Comparison of ENCODE assay signal across 23 cellular contexts in genomic region chrX:9394212-9394611, GRCh38.
DNase-seq lines count a peak whose midpoint lies in the region; ATAC-seq, FAIRE-seq and TF ChIP-seq lines count a peak whose summit lies in the region.
"Had no signal": no experiment of that assay in that cellular context is flagged by ENCODE, and none has a peak within 500 bp of the region (broad histone marks: within the 10 kb centered on the region; RNA-seq: fewer than 3 reads in every experiment).

No MANE protein-coding gene starts in this region.

- H3K4me1 Mint-ChIP-seq in activated CD8-positive, alpha-beta T cell treated with anti-CD3 and anti-CD28 coated beads, Interleukin-2, amount 10 ng/mL, durations not matched to agents 7 days and 5 days (ENCODE audit: low read depth), result peaks cover 11% of the 10 kb centered on the region
- H3K4me1 Mint-ChIP-seq: CD4-positive, alpha-beta memory T cell had no signal

- H2BK12ac ChIP-seq in neuronal stem cell (ENCODE audit: low read length), result no peak overlapping the region

- H3K4ac ChIP-seq in neuronal stem cell (ENCODE audit: low read length), result no peak overlapping the region

- H3K79me1 ChIP-seq in neuronal stem cell (ENCODE audit: low read depth, low read length), result no peaks in the 10 kb centered on the region

- H2BK15ac ChIP-seq in neuronal stem cell (ENCODE audit: low read length), result no peak overlapping the region

- ATAC-seq in activated CD8-positive, alpha-beta T cell treated with anti-CD3 and anti-CD28 coated beads, Interleukin-2, amount 10 ng/mL, durations not matched to agents 7 days and 5 days, result no peak
- ATAC-seq in HG03432 (IDR thresholded peaks at IDR 0.05; ENCODE audit: unreplicated experiment), result no peak
- ATAC-seq: A549 had no signal

- TF ChIP-seq POLR2A in endothelial cell of umbilical vein (IDR thresholded peaks at IDR 0.05; ENCODE audit: low read depth, low read length), result no peak

- no peak overlapping the region for H4K91ac ChIP-seq in neuronal stem cell (ENCODE audit: low read depth, low read length, poor library complexity)

- H3K18ac ChIP-seq in neuronal stem cell (ENCODE audit: low read length), result peak overlapping the region; percentile 48

- POLR2A ChIA-PET in endothelial cell of umbilical vein (lab: Charles Lee), result no interaction called here
- POLR2A ChIA-PET in activated CD8-positive, alpha-beta T cell treated with anti-CD3 and anti-CD28 coated beads, Interleukin-2, amount 10 ng/mL, durations not matched to agents 7 days and 5 days (lab: Charles Lee), result no interaction called here

- no peak overlapping the region for H3K4me3 Mint-ChIP-seq in activated CD8-positive, alpha-beta T cell treated with anti-CD3 and anti-CD28 coated beads, Interleukin-2, amount 10 ng/mL, durations not matched to agents 7 days and 5 days
- H3K4me3 Mint-ChIP-seq: CD4-positive, alpha-beta memory T cell; HFFc6 had no signal

- H3K23ac ChIP-seq in neuronal stem cell (ENCODE audit: low read depth, low read length, poor library complexity), result no peak overlapping the region

- peak; percentile 2 for DNase-seq in NCI-H69 (lab: John Stamatoyannopoulos, UW)
- no peak for DNase-seq in SK-N-MC (ENCODE audit: low read depth, low spot score)
- no peak for DNase-seq in endothelial cell of umbilical vein (ENCODE audit: low read depth, low spot score)
- DNase-seq in neuronal stem cell (ENCODE audit: low spot score), result no peak
- DNase-seq in amniotic stem cell (lab: John Stamatoyannopoulos, UW), result no peak
- no peak for DNase-seq in DMS53 treated with DMSO at 0.1 percent for 48 hours (lab: John Stamatoyannopoulos, UW; ENCODE audit: unreplicated experiment)
- no peak for DNase-seq in activated CD8-positive, alpha-beta T cell treated with anti-CD3 and anti-CD28 coated beads, Interleukin-2, amount 10 ng/mL, durations not matched to agents 7 days and 5 days
- DNase-seq: 8988T, ACHN, C1 segment of cervical spinal cord, Calu3, COR-L47, DMS53, DND-41, GOT3, HFFc6 had no signal

- H3K79me2 ChIP-seq in endothelial cell of umbilical vein (ENCODE audit: control insufficient read depth, insufficient read depth, low read length), result no peaks in the 10 kb centered on the region

- no peak overlapping the region for H3K4me2 ChIP-seq in endothelial cell of umbilical vein (ENCODE audit: insufficient read depth, low read length)
- no peak overlapping the region for H3K4me2 ChIP-seq in neuronal stem cell (ENCODE audit: insufficient read depth, low read length, poor library complexity, severe bottlenecking)
- H3K4me2 ChIP-seq: A549 had no signal

- no peak overlapping the region for H2AK5ac ChIP-seq in neuronal stem cell (ENCODE audit: low read depth, low read length)

- H3K4me1 ChIP-seq in endothelial cell of umbilical vein (ENCODE audit: control insufficient read depth, extremely low read depth, insufficient read depth, low read length), result no peaks in the 10 kb centered on the region
- H3K4me1 ChIP-seq in neuronal stem cell (ENCODE audit: control insufficient read depth in 2 of 2, insufficient read depth in 1 of 2, low read depth in 1 of 2, low read length in 2 of 2), result peaks cover 0 to 1% of the 10 kb centered on the region in 2 donors
- H3K4me1 ChIP-seq: HAP-1 had no signal

- no peaks in the 10 kb centered on the region for H3K27me3 Mint-ChIP-seq in activated CD8-positive, alpha-beta T cell treated with anti-CD3 and anti-CD28 coated beads, Interleukin-2, amount 10 ng/mL, durations not matched to agents 7 days and 5 days (ENCODE audit: low read depth)
- H3K27me3 Mint-ChIP-seq: CD4-positive, alpha-beta memory T cell had no signal

- H3K4me3 ChIP-seq in SK-N-MC (peak overlapping the region; percentile 12; the same call in 1 of the 2 replicates), endothelial cell of umbilical vein (replicated peaks in 1 of 3; ENCODE audit: insufficient read depth in 1 of 3, low read depth in 1 of 3, low read length in 3 of 3) (no peak overlapping the region), neuronal stem cell (ENCODE audit: low read length in 2 of 2) (no peak overlapping the region)
- H3K4me3 ChIP-seq: A549, HAP-1 had no signal

- peak; percentile 8 for FAIRE-seq in endothelial cell of umbilical vein (lab: Jason Lieb, UNC)
- FAIRE-seq: A549, G401.6, GM12892, H54 had no signal

- intact Hi-C loops in endothelial cell of umbilical vein (cut with micrococcal nuclease), result no loop called here

- H3K27ac ChIP-seq in SK-N-MC, result no peak overlapping the region
- no peak overlapping the region for H3K27ac ChIP-seq in endothelial cell of umbilical vein (ENCODE audit: insufficient read depth, low read depth, low read length)
- no peak overlapping the region for H3K27ac ChIP-seq in neuronal stem cell (replicated peaks; ENCODE audit: low read length)
- H3K27ac ChIP-seq: A549 had no signal

- no peak overlapping the region for H2BK120ac ChIP-seq in neuronal stem cell (ENCODE audit: low read depth, low read length)

- no peaks in the 10 kb centered on the region for H3K9me3 ChIP-seq in SK-N-MC (ENCODE audit: low read depth, low read length)
- H3K9me3 ChIP-seq in endothelial cell of umbilical vein (replicated peaks; ENCODE audit: control insufficient read depth, insufficient read depth, low read length), result no peaks in the 10 kb centered on the region
- no peaks in the 10 kb centered on the region for H3K9me3 ChIP-seq in neuronal stem cell (replicated peaks in 1 of 2; ENCODE audit: control insufficient read depth in 2 of 2, insufficient read depth in 1 of 2, low read depth in 1 of 2, low read length in 2 of 2)
- H3K9me3 ChIP-seq: A549, HAP-1 had no signal

- H2AFZ ChIP-seq in endothelial cell of umbilical vein (ENCODE audit: low read depth, low read length) (no peak overlapping the region), neuronal stem cell (ENCODE audit: low read length) (peak overlapping the region; percentile 7)

- H3K14ac ChIP-seq in neuronal stem cell (ENCODE audit: low read length), result no peak overlapping the region

- CTCF ChIA-PET in endothelial cell of umbilical vein (lab: Charles Lee), result no interaction called here
- CTCF ChIA-PET in activated CD8-positive, alpha-beta T cell treated with anti-CD3 and anti-CD28 coated beads, Interleukin-2, amount 10 ng/mL, durations not matched to agents 7 days and 5 days (lab: Charles Lee), result no interaction called here

- no peak overlapping the region for H2BK5ac ChIP-seq in neuronal stem cell (ENCODE audit: low read length)

- no TSS peak for BruUV-seq in endothelial cell of umbilical vein (replicated peaks; lab: Mats Ljungman, UMichigan)

- dilution Hi-C loops in endothelial cell of umbilical vein (cut with MboI; ENCODE audit: extremely low pct_ligation_motif_present, low sequenced_read_pairs), result no loop called here

- no peaks in the 10 kb centered on the region for H3K9me1 ChIP-seq in endothelial cell of umbilical vein (replicated peaks; ENCODE audit: control insufficient read depth, extremely low read depth, insufficient read depth, low read length)

- H3K9ac ChIP-seq in SK-N-MC (ENCODE audit: insufficient read length), result no peak overlapping the region
- no peak overlapping the region for H3K9ac ChIP-seq in endothelial cell of umbilical vein (replicated peaks; ENCODE audit: extremely low read depth, insufficient read depth, low read length)
- H3K9ac ChIP-seq in neuronal stem cell (ENCODE audit: low read depth, low read length, poor library complexity), result no peak overlapping the region

- H3K36me3 Mint-ChIP-seq in activated CD8-positive, alpha-beta T cell treated with anti-CD3 and anti-CD28 coated beads, Interleukin-2, amount 10 ng/mL, durations not matched to agents 7 days and 5 days (ENCODE audit: low read depth), result no peaks in the 10 kb centered on the region
- H3K36me3 Mint-ChIP-seq: CD4-positive, alpha-beta memory T cell had no signal

- H3K36me3 ChIP-seq in SK-N-MC (ENCODE audit: insufficient read depth, low read length) (no peaks in the 10 kb centered on the region), endothelial cell of umbilical vein (ENCODE audit: control insufficient read depth in 2 of 2, extremely low read depth in 1 of 2, insufficient read depth in 2 of 2, low read length in 2 of 2) (no peaks in the 10 kb centered on the region), neuronal stem cell (replicated peaks in 1 of 2; ENCODE audit: control insufficient read depth in 2 of 2, insufficient read depth in 2 of 2, low read length in 2 of 2) (no peaks in the 10 kb centered on the region)
- H3K36me3 ChIP-seq: HAP-1 had no signal

- H3K27me3 ChIP-seq in endothelial cell of umbilical vein (ENCODE audit: control insufficient read depth in 2 of 2, insufficient read depth in 2 of 2, low read length in 2 of 2) (no peaks in the 10 kb centered on the region), neuronal stem cell (ENCODE audit: control insufficient read depth in 3 of 3, insufficient read depth in 3 of 3, low read depth in 1 of 3, low read length in 3 of 3) (no peaks in the 10 kb centered on the region)

- H3K9me3 Mint-ChIP-seq in activated CD8-positive, alpha-beta T cell treated with anti-CD3 and anti-CD28 coated beads, Interleukin-2, amount 10 ng/mL, durations not matched to agents 7 days and 5 days (ENCODE audit: insufficient read depth), result no peaks in the 10 kb centered on the region
- H3K9me3 Mint-ChIP-seq: CD4-positive, alpha-beta memory T cell; HFFc6 had no signal

- WGBS in neuronal stem cell (ENCODE audit: extremely low coverage in 2 of 2, insufficient read length in 2 of 2, insufficient replicate concordance in 1 of 2), 2 donors, result no CpG with 5 or more reads among the region's 12 CpGs

- H4K8ac ChIP-seq in neuronal stem cell (ENCODE audit: low read depth, low read length), result no peak overlapping the region

- no peak overlapping the region for H3K27ac Mint-ChIP-seq in activated CD8-positive, alpha-beta T cell treated with anti-CD3 and anti-CD28 coated beads, Interleukin-2, amount 10 ng/mL, durations not matched to agents 7 days and 5 days
- H3K27ac Mint-ChIP-seq: CD4-positive, alpha-beta memory T cell; HFFc6 had no signal

- H4K20me1 ChIP-seq in endothelial cell of umbilical vein (replicated peaks; ENCODE audit: control insufficient read depth, extremely low read depth, insufficient read depth, low read length), result no peaks in the 10 kb centered on the region

- no peak for TF ChIP-seq CTCF in endothelial cell of umbilical vein (IDR thresholded peaks at IDR 0.05; ENCODE audit: extremely low read depth in 1 of 2, insufficient read depth in 1 of 2, low read depth in 1 of 2, low read length in 2 of 2)

TF ChIP-seq in endothelial cell of umbilical vein, 7 proteins besides CTCF, POLR2A, EP300 and RAD21:
- TF ChIP-seq MYC (IDR thresholded peaks at IDR 0.05; ENCODE audit: low read depth, low read length) (no peak), GATA2 (IDR thresholded peaks at IDR 0.05; ENCODE audit: insufficient read depth, insufficient read length, low read depth, low read length) (no peak), EZH2 (IDR thresholded peaks at IDR 0.05; ENCODE audit: borderline replicate concordance, low read depth, low read length, severe bottlenecking) (no peak)
- TF ChIP-seq, protein P1, sequence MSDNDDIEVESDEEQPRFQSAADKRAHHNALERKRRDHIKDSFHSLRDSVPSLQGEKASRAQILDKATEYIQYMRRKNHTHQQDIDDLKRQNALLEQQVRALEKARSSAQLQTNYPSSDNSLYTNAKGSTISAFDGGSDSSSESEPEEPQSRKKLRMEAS (IDR thresholded peaks at IDR 0.05; ENCODE audit: insufficient read depth, insufficient read length), result no peak
